21 cellular contexts compared by ENCODE assay signal in genomic region chr9:123483191-123483803, GRCh38.
DNase-seq lines count a peak whose midpoint lies in the region; ATAC-seq and TF ChIP-seq lines count a peak whose summit lies in the region.
"Had no signal": no experiment of that assay in that cellular context is flagged by ENCODE, and none has a peak within 500 bp of the region (broad histone marks: within the 10 kb centered on the region; RNA-seq: fewer than 3 reads in every experiment).

No MANE protein-coding gene starts in this region.

- H3K9me3 Mint-ChIP-seq in activated CD4-positive, alpha-beta memory T cell treated with anti-CD3 and anti-CD28 coated beads, Interleukin-2, amount 10 ng/mL, durations not matched to agents 7 days and 5 days: no peaks in the 10 kb centered on the region
- H3K9me3 Mint-ChIP-seq: CD4-positive, CD25-positive, alpha-beta regulatory T cell had no signal

- H3K36me3 ChIP-seq in colonic mucosa (no peaks in the 10 kb centered on the region), neuronal stem cell (replicated peaks in 1 of 2; ENCODE audit: control insufficient read depth in 2 of 2, insufficient read depth in 2 of 2, low read length in 2 of 2) (no peaks in the 10 kb centered on the region)
- H3K36me3 ChIP-seq: HAP-1 had no signal

- no peak overlapping the region for H2BK120ac ChIP-seq in neuronal stem cell (ENCODE audit: low read depth, low read length)

- H3K27me3 Mint-ChIP-seq in activated CD4-positive, alpha-beta memory T cell treated with anti-CD3 and anti-CD28 coated beads, Interleukin-2, amount 10 ng/mL, durations not matched to agents 7 days and 5 days: no peaks in the 10 kb centered on the region
- H3K27me3 Mint-ChIP-seq: CD4-positive, CD25-positive, alpha-beta regulatory T cell had no signal

- CTCF ChIA-PET in activated CD4-positive, alpha-beta memory T cell treated with anti-CD3 and anti-CD28 coated beads, Interleukin-2, amount 10 ng/mL, durations not matched to agents 7 days and 5 days (lab: Charles Lee): no interaction called here

- H4K91ac ChIP-seq in neuronal stem cell (ENCODE audit: low read depth, low read length, poor library complexity): no peak overlapping the region

- H3K27ac ChIP-seq in colonic mucosa: no peak overlapping the region
- H3K27ac ChIP-seq in neuronal stem cell (replicated peaks; ENCODE audit: low read length): no peak overlapping the region
- H3K27ac ChIP-seq: HL-60 had no signal

- H3K27me3 ChIP-seq in colonic mucosa (no peaks in the 10 kb centered on the region), neuronal stem cell (ENCODE audit: control insufficient read depth in 3 of 3, insufficient read depth in 3 of 3, low read depth in 1 of 3, low read length in 3 of 3) (no peaks in the 10 kb centered on the region)

- H4K8ac ChIP-seq in neuronal stem cell (ENCODE audit: low read depth, low read length): no peak overlapping the region

- H3K79me1 ChIP-seq in neuronal stem cell (ENCODE audit: low read depth, low read length): no peaks in the 10 kb centered on the region

- H3K23ac ChIP-seq in neuronal stem cell (ENCODE audit: low read depth, low read length, poor library complexity): no peak overlapping the region

- H3K27ac Mint-ChIP-seq in activated CD4-positive, alpha-beta memory T cell treated with anti-CD3 and anti-CD28 coated beads, Interleukin-2, amount 10 ng/mL, durations not matched to agents 7 days and 5 days: no peak overlapping the region
- H3K27ac Mint-ChIP-seq: CD4-positive, CD25-positive, alpha-beta regulatory T cell had no signal

- no peak overlapping the region for H3K4me3 Mint-ChIP-seq in activated CD4-positive, alpha-beta memory T cell treated with anti-CD3 and anti-CD28 coated beads, Interleukin-2, amount 10 ng/mL, durations not matched to agents 7 days and 5 days
- H3K4me3 Mint-ChIP-seq: CD4-positive, CD25-positive, alpha-beta regulatory T cell had no signal

- H3K9me3 ChIP-seq in colonic mucosa (no peaks in the 10 kb centered on the region), neuronal stem cell (replicated peaks in 1 of 2; ENCODE audit: control insufficient read depth in 2 of 2, insufficient read depth in 1 of 2, low read depth in 1 of 2, low read length in 2 of 2) (no peaks in the 10 kb centered on the region)
- H3K9me3 ChIP-seq: HAP-1 had no signal

- H3K9ac ChIP-seq in colonic mucosa (ENCODE audit: low read depth in 2 of 2, low read length in 2 of 2): peak overlapping the region in 1 of 2 donors; percentile 79
- no peak overlapping the region for H3K9ac ChIP-seq in neuronal stem cell (ENCODE audit: low read depth, low read length, poor library complexity)

- POLR2A ChIA-PET in activated CD4-positive, alpha-beta memory T cell treated with anti-CD3 and anti-CD28 coated beads, Interleukin-2, amount 10 ng/mL, durations not matched to agents 7 days and 5 days (lab: Charles Lee): no interaction called here

- H3K4ac ChIP-seq in neuronal stem cell (ENCODE audit: low read length): no peak overlapping the region

- TF ChIP-seq CTCF in colonic mucosa (IDR thresholded peaks at IDR 0.05): no peak

- H2BK5ac ChIP-seq in neuronal stem cell (ENCODE audit: low read length): no peak overlapping the region

- H3K4me2 ChIP-seq in neuronal stem cell (ENCODE audit: insufficient read depth, low read length, poor library complexity, severe bottlenecking): no peak overlapping the region

- peak; percentile 38 for DNase-seq in colonic mucosa
- DNase-seq in left lobe of liver (ENCODE audit: low spot score): no peak
- DNase-seq in neuronal stem cell (ENCODE audit: low spot score): no peak
- no peak for DNase-seq in activated CD4-positive, alpha-beta T cell treated with anti-CD3 and anti-CD28 coated beads, Interleukin-2, amount 50 U/mL, for 1 hour
- DNase-seq in activated CD4-positive, alpha-beta T cell treated with anti-CD3 and anti-CD28 coated beads, Interleukin-2, amount 50 U/mL, for 4 hours: no peak
- no peak for DNase-seq in NCI-H1417 treated with DMSO at 0.1 percent for 48 hours (lab: John Stamatoyannopoulos, UW)
- DNase-seq in activated CD4-positive, alpha-beta memory T cell treated with anti-CD3 and anti-CD28 coated beads, Interleukin-2, amount 10 ng/mL, durations not matched to agents 7 days and 5 days: no peak
- DNase-seq: CD4-positive, CD25-positive, alpha-beta regulatory T cell; DMS 273 treated with DMSO at 0.1 percent for 48 hours; DND-41; KG1; NCI-H1092 treated with DMSO at 0.1 percent for 48 hours; NCI-H2029 treated with DMSO at 0.1 percent for 48 hours; NCI-H226; NCI-H510A treated with DMSO at 0.1 percent for 48 hours; NCI-H748 treated with DMSO at 0.1 percent for 48 hours; NK-92 treated with Interleukin-12 subunit alpha and Interleukin-12 subunit beta, amount 100 ng/mL, for 24 hours; SIG-M5 had no signal

- H2AK5ac ChIP-seq in neuronal stem cell (ENCODE audit: low read depth, low read length): no peak overlapping the region

- peaks cover 11% of the 10 kb centered on the region for H3K4me1 ChIP-seq in colonic mucosa
- peaks cover 14 to 27% of the 10 kb centered on the region in 2 donors for H3K4me1 ChIP-seq in neuronal stem cell (ENCODE audit: control insufficient read depth in 2 of 2, insufficient read depth in 1 of 2, low read depth in 1 of 2, low read length in 2 of 2)
- H3K4me1 ChIP-seq: HAP-1 had no signal

- WGBS in neuronal stem cell (ENCODE audit: extremely low coverage in 2 of 2, insufficient read length in 2 of 2, insufficient replicate concordance in 1 of 2), 2 donors: no CpG with 5 or more reads among the region's 9 CpGs

- no peak overlapping the region for H2BK12ac ChIP-seq in neuronal stem cell (ENCODE audit: low read length)

- ATAC-seq in left lobe of liver: peak; percentile 4
- ATAC-seq: GM12878 had no signal

- H3K14ac ChIP-seq in neuronal stem cell (ENCODE audit: low read length): peak overlapping the region; percentile 13

- no peaks in the 10 kb centered on the region for H3K4me1 Mint-ChIP-seq in activated CD4-positive, alpha-beta memory T cell treated with anti-CD3 and anti-CD28 coated beads, Interleukin-2, amount 10 ng/mL, durations not matched to agents 7 days and 5 days
- H3K4me1 Mint-ChIP-seq: CD4-positive, CD25-positive, alpha-beta regulatory T cell had no signal

- intact Hi-C loops in colonic mucosa (cut with DNase I): no loop called here

- H3K36me3 Mint-ChIP-seq in activated CD4-positive, alpha-beta memory T cell treated with anti-CD3 and anti-CD28 coated beads, Interleukin-2, amount 10 ng/mL, durations not matched to agents 7 days and 5 days (ENCODE audit: low read depth): no peaks in the 10 kb centered on the region
- H3K36me3 Mint-ChIP-seq: CD4-positive, CD25-positive, alpha-beta regulatory T cell had no signal

- no peak overlapping the region for H2AFZ ChIP-seq in neuronal stem cell (ENCODE audit: low read length)

- H3K18ac ChIP-seq in neuronal stem cell (ENCODE audit: low read length): peak overlapping the region; percentile 55

- H2BK15ac ChIP-seq in neuronal stem cell (ENCODE audit: low read length): peak overlapping the region; percentile 31

- H3K4me3 ChIP-seq in colonic mucosa (no peak overlapping the region), neuronal stem cell (ENCODE audit: low read length in 2 of 2) (no peak overlapping the region)
- H3K4me3 ChIP-seq: GM12878, HAP-1 had no signal
